Comparison of ENCODE assay signal across 40 cellular contexts in the genomic region with DNA sequence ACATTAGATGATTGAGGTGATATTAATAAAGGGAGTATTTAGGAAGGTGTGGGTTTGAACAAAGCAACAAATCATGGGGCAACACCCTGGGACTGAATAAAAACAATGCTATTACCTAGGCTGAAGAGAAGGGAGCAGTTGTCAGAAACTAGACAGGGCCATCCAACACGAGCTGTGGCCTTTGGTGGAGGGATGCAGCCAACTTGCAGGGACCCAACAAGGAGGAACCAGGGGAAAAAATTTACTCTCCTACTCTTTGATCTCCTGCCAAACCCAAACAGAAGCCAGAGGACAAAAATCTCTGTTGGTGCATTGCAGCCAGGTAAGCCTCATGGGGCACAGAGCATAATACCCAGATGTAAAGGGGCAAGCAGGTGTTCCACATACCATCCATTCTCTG. TPM values are rescaled to one million over a fixed set of nuclear protein-coding genes. Genes with fewer than 3 reads are reported as not detected.
"Had no signal": no experiment of that assay in that cellular context is flagged by ENCODE, and none has a peak within 500 bp of the region (broad histone marks: within the 10 kb centered on the region; RNA-seq: fewer than 3 reads in every experiment).

No MANE protein-coding gene starts in this region.

- H3K4me1 Mint-ChIP-seq: activated CD4-positive, alpha-beta memory T cell treated with anti-CD3 and anti-CD28 coated beads, Interleukin-2, amount 10 ng/mL, durations not matched to agents 7 days and 5 days; activated CD4-positive, alpha-beta T cell treated with anti-CD3 and anti-CD28 coated beads for 36 hours; activated CD4-positive, alpha-beta T cell treated with anti-CD3 and anti-CD28 coated beads, Interleukin-2, amount 10 ng/mL, durations not matched to agents 7 days and 5 days; activated CD8-positive, alpha-beta memory T cell treated with anti-CD3 and anti-CD28 coated beads, Interleukin-2, amount 10 ng/mL, durations not matched to agents 7 days and 5 days; activated naive CD4-positive, alpha-beta T cell treated with anti-CD3 and anti-CD28 coated beads, Interleukin-2, amount 10 ng/mL, durations not matched to agents 7 days and 5 days; activated naive CD4-positive, alpha-beta T cell treated with anti-CD3 and anti-CD28 coated beads, Interleukin-2, amount 50 U/mL, for 24 hours; activated naive CD8-positive, alpha-beta T cell treated with anti-CD3 and anti-CD28 coated beads, Interleukin-2, amount 10 ng/mL, durations not matched to agents 7 days and 5 days; activated naive CD8-positive, alpha-beta T cell treated with anti-CD3 and anti-CD28 coated beads, Interleukin-2, amount 50 U/mL, for 24 hours had no signal

- H3K9me3 ChIP-seq: body of pancreas, breast epithelium had no signal

- H3K36me3 ChIP-seq: brain microvascular endothelial cell, breast epithelium, WERI-Rb-1 had no signal

- H3K4me3 ChIP-seq: body of pancreas, breast epithelium had no signal

- DNase-seq: activated CD4-positive, alpha-beta memory T cell treated with anti-CD3 and anti-CD28 coated beads, Interleukin-2, amount 10 ng/mL, durations not matched to agents 7 days and 5 days; activated CD4-positive, alpha-beta T cell treated with anti-CD3 and anti-CD28 coated beads for 1 hour; activated CD4-positive, alpha-beta T cell treated with anti-CD3 and anti-CD28 coated beads for 36 hours; activated CD4-positive, alpha-beta T cell treated with anti-CD3 and anti-CD28 coated beads for 48 hours; activated CD4-positive, alpha-beta T cell treated with anti-CD3 and anti-CD28 coated beads, Interleukin-2, amount 10 ng/mL, durations not matched to agents 7 days and 5 days; activated CD4-positive, alpha-beta T cell treated with anti-CD3 and anti-CD28 coated beads, Interleukin-2, amount 50 U/mL, for 48 hours; activated CD4-positive, CD25-positive, alpha-beta regulatory T cell; activated CD8-positive, alpha-beta memory T cell treated with anti-CD3 and anti-CD28 coated beads for 24 hours; activated CD8-positive, alpha-beta memory T cell treated with anti-CD3 and anti-CD28 coated beads, Interleukin-2, amount 10 ng/mL, durations not matched to agents 7 days and 5 days; activated CD8-positive, alpha-beta memory T cell treated with anti-CD3 and anti-CD28 coated beads, Interleukin-2, amount 50 U/mL, for 48 hours; activated CD8-positive, alpha-beta T cell treated with anti-CD3 and anti-CD28 coated beads, Interleukin-2, amount 10 ng/mL, durations not matched to agents 7 days and 5 days; activated effector memory CD4-positive, alpha-beta T cell treated with Interleukin-2 at 50 U/mL for 16 hours; activated gamma-delta T cell; activated naive CD4-positive, alpha-beta T cell treated with anti-CD3 and anti-CD28 coated beads, Interleukin-2, amount 10 ng/mL, durations not matched to agents 7 days and 5 days; activated naive CD4-positive, alpha-beta T cell treated with Interleukin-2 at 50 U/mL for 16 hours; activated naive CD8-positive, alpha-beta T cell treated with anti-CD3 and anti-CD28 coated beads, Interleukin-2, amount 10 ng/mL, durations not matched to agents 7 days and 5 days; activated naive CD8-positive, alpha-beta T cell treated with anti-CD3 and anti-CD28 coated beads, Interleukin-2, amount 50 U/mL, for 24 hours; activated T-cell treated with anti-CD3 and anti-CD28 coated beads, Interleukin-2, amount 50 U/mL, for 24 hours; activated T-cell treated with anti-CD3 and anti-CD28 coated beads, Interleukin-2, amount 50 U/mL, for 48 hours; amniotic stem cell; aorta; body of pancreas; brain microvascular endothelial cell; central memory CD4-positive, alpha-beta T cell; SW 1271; T-helper 1 cell; T-helper 2 cell; T-helper 9 cell; WERI-Rb-1 had no signal

- ATAC-seq: activated CD4-positive, alpha-beta T cell treated with anti-CD3 and anti-CD28 coated beads for 36 hours; activated CD4-positive, CD25-positive, alpha-beta regulatory T cell treated with anti-CD3 and anti-CD28 coated beads, Interleukin-2, amount 50 U/mL, for 24 hours; activated CD8-positive, alpha-beta memory T cell treated with anti-CD3 and anti-CD28 coated beads, Interleukin-2, amount 10 ng/mL, durations not matched to agents 7 days and 5 days; activated CD8-positive, alpha-beta T cell treated with anti-CD3 and anti-CD28 coated beads, Interleukin-2, amount 10 ng/mL, durations not matched to agents 7 days and 5 days; activated naive CD8-positive, alpha-beta T cell treated with anti-CD3 and anti-CD28 coated beads, Interleukin-2, amount 50 U/mL, for 24 hours; body of pancreas; WTC11 had no signal

- H3K9me3 Mint-ChIP-seq: activated CD4-positive, alpha-beta memory T cell treated with anti-CD3 and anti-CD28 coated beads, Interleukin-2, amount 10 ng/mL, durations not matched to agents 7 days and 5 days; activated CD4-positive, alpha-beta T cell treated with anti-CD3 and anti-CD28 coated beads, Interleukin-2, amount 10 ng/mL, durations not matched to agents 7 days and 5 days; activated naive CD4-positive, alpha-beta T cell treated with anti-CD3 and anti-CD28 coated beads, Interleukin-2, amount 10 ng/mL, durations not matched to agents 7 days and 5 days; activated naive CD4-positive, alpha-beta T cell treated with anti-CD3 and anti-CD28 coated beads, Interleukin-2, amount 50 U/mL, for 24 hours; activated naive CD8-positive, alpha-beta T cell treated with anti-CD3 and anti-CD28 coated beads, Interleukin-2, amount 10 ng/mL, durations not matched to agents 7 days and 5 days; activated naive CD8-positive, alpha-beta T cell treated with anti-CD3 and anti-CD28 coated beads, Interleukin-2, amount 50 U/mL, for 24 hours; activated T-cell treated with anti-CD3 and anti-CD28 coated beads, Interleukin-2, amount 50 U/mL, for 24 hours; activated T-helper 2 cell treated with anti-CD3 and anti-CD28 coated beads, Interferon-gamma antibody, Interleukin-2, Interleukin-4, amounts not matched to agents 10 μg/mL and 5 μg/mL and 100 μg/mL, durations not matched to agents 14 hours and 24 hours and 36 hours; T-helper 1 cell treated with Interleukin-12 subunit alpha and Interleukin-12 subunit beta and Interleukin-4 antibody, amounts not matched to agents 30 μg/mL and 1 μg/mL, for 36 hours; T-helper 2 cell treated with Interferon-gamma antibody and Interleukin-4, amounts not matched to agents 5 μg/mL and 100 μg/mL, for 36 hours; WTC11 had no signal

- H3K36me3 Mint-ChIP-seq: activated CD8-positive, alpha-beta memory T cell treated with anti-CD3 and anti-CD28 coated beads, Interleukin-2, amount 10 ng/mL, durations not matched to agents 7 days and 5 days; activated naive CD4-positive, alpha-beta T cell treated with anti-CD3 and anti-CD28 coated beads, Interleukin-2, amount 10 ng/mL, durations not matched to agents 7 days and 5 days; activated naive CD4-positive, alpha-beta T cell treated with anti-CD3 and anti-CD28 coated beads, Interleukin-2, amount 50 U/mL, for 24 hours; activated naive CD8-positive, alpha-beta T cell; activated naive CD8-positive, alpha-beta T cell treated with anti-CD3 and anti-CD28 coated beads, Interleukin-2, amount 10 ng/mL, durations not matched to agents 7 days and 5 days; WTC11 had no signal

- H3K27me3 ChIP-seq: body of pancreas, brain microvascular endothelial cell, breast epithelium had no signal

- H3K4me1 ChIP-seq: body of pancreas, breast epithelium had no signal

- H3K4me3 Mint-ChIP-seq: activated CD4-positive, alpha-beta memory T cell treated with anti-CD3 and anti-CD28 coated beads, Interleukin-2, amount 10 ng/mL, durations not matched to agents 7 days and 5 days; activated CD4-positive, alpha-beta T cell treated with anti-CD3 and anti-CD28 coated beads for 36 hours; activated CD4-positive, alpha-beta T cell treated with anti-CD3 and anti-CD28 coated beads, Interleukin-2, amount 10 ng/mL, durations not matched to agents 7 days and 5 days; activated CD8-positive, alpha-beta memory T cell treated with anti-CD3 and anti-CD28 coated beads, Interleukin-2, amount 10 ng/mL, durations not matched to agents 7 days and 5 days; activated CD8-positive, alpha-beta T cell treated with anti-CD3 and anti-CD28 coated beads, Interleukin-2, amount 10 ng/mL, durations not matched to agents 7 days and 5 days; activated naive CD4-positive, alpha-beta T cell treated with anti-CD3 and anti-CD28 coated beads, Interleukin-2, amount 10 ng/mL, durations not matched to agents 7 days and 5 days; activated naive CD4-positive, alpha-beta T cell treated with anti-CD3 and anti-CD28 coated beads, Interleukin-2, amount 50 U/mL, for 24 hours; activated naive CD8-positive, alpha-beta T cell; activated naive CD8-positive, alpha-beta T cell treated with anti-CD3 and anti-CD28 coated beads, Interleukin-2, amount 10 ng/mL, durations not matched to agents 7 days and 5 days; activated naive CD8-positive, alpha-beta T cell treated with anti-CD3 and anti-CD28 coated beads, Interleukin-2, amount 50 U/mL, for 24 hours; activated T-cell treated with anti-CD3 and anti-CD28 coated beads, Interleukin-2, amount 50 U/mL, for 24 hours; T-helper 1 cell treated with Interleukin-12 subunit alpha and Interleukin-12 subunit beta and Interleukin-4 antibody, amounts not matched to agents 30 μg/mL and 1 μg/mL, for 36 hours; T-helper 2 cell treated with Interferon-gamma antibody and Interleukin-4, amounts not matched to agents 5 μg/mL and 100 μg/mL, for 36 hours; WTC11 had no signal

- H3K27ac ChIP-seq: body of pancreas, brain microvascular endothelial cell, breast epithelium, WERI-Rb-1 had no signal

- H3K27ac Mint-ChIP-seq: activated CD4-positive, alpha-beta memory T cell treated with anti-CD3 and anti-CD28 coated beads, Interleukin-2, amount 10 ng/mL, durations not matched to agents 7 days and 5 days; activated CD4-positive, alpha-beta T cell treated with anti-CD3 and anti-CD28 coated beads for 36 hours; activated CD4-positive, alpha-beta T cell treated with anti-CD3 and anti-CD28 coated beads, Interleukin-2, amount 10 ng/mL, durations not matched to agents 7 days and 5 days; activated CD8-positive, alpha-beta memory T cell treated with anti-CD3 and anti-CD28 coated beads, Interleukin-2, amount 10 ng/mL, durations not matched to agents 7 days and 5 days; activated CD8-positive, alpha-beta T cell treated with anti-CD3 and anti-CD28 coated beads, Interleukin-2, amount 10 ng/mL, durations not matched to agents 7 days and 5 days; activated naive CD4-positive, alpha-beta T cell treated with anti-CD3 and anti-CD28 coated beads, Interleukin-2, amount 10 ng/mL, durations not matched to agents 7 days and 5 days; activated naive CD4-positive, alpha-beta T cell treated with anti-CD3 and anti-CD28 coated beads, Interleukin-2, amount 50 U/mL, for 24 hours; activated naive CD8-positive, alpha-beta T cell; activated naive CD8-positive, alpha-beta T cell treated with anti-CD3 and anti-CD28 coated beads, Interleukin-2, amount 10 ng/mL, durations not matched to agents 7 days and 5 days; activated naive CD8-positive, alpha-beta T cell treated with anti-CD3 and anti-CD28 coated beads, Interleukin-2, amount 50 U/mL, for 24 hours; activated T-cell treated with anti-CD3 and anti-CD28 coated beads, Interleukin-2, amount 50 U/mL, for 24 hours; activated T-helper 2 cell treated with anti-CD3 and anti-CD28 coated beads, Interferon-gamma antibody, Interleukin-2, Interleukin-4, amounts not matched to agents 10 μg/mL and 5 μg/mL and 100 μg/mL, durations not matched to agents 14 hours and 24 hours and 36 hours; T-helper 1 cell treated with Interleukin-12 subunit alpha and Interleukin-12 subunit beta and Interleukin-4 antibody, amounts not matched to agents 30 μg/mL and 1 μg/mL, for 36 hours; T-helper 2 cell treated with Interferon-gamma antibody and Interleukin-4, amounts not matched to agents 5 μg/mL and 100 μg/mL, for 36 hours; WTC11 had no signal

RNA-seq across cellular contexts. Expression of a gene that starts 12.0 kb away (rescaled TPM):
- total RNA-seq: activated CD4-positive, alpha-beta memory T cell treated with anti-CD3 and anti-CD28 coated beads, Interleukin-2, amount 10 ng/mL, durations not matched to agents 7 days and 5 days; activated CD8-positive, alpha-beta T cell treated with anti-CD3 and anti-CD28 coated beads, Interleukin-2, amount 10 ng/mL, durations not matched to agents 7 days and 5 days; aorta; body of pancreas; cardiac septum; WTC11 had no signal
- polyA plus RNA-seq: aorta had no signal

RNA-seq across cellular contexts. Expression of a gene that starts 18.9 kb away (rescaled TPM):
- total RNA-seq: activated CD4-positive, alpha-beta memory T cell treated with anti-CD3 and anti-CD28 coated beads, Interleukin-2, amount 10 ng/mL, durations not matched to agents 7 days and 5 days; activated CD4-positive, alpha-beta T cell treated with anti-CD3 and anti-CD28 coated beads for 36 hours; activated CD4-positive, alpha-beta T cell treated with anti-CD3 and anti-CD28 coated beads, Interleukin-2, amount 10 ng/mL, durations not matched to agents 7 days and 5 days; activated CD8-positive, alpha-beta memory T cell treated with anti-CD3 and anti-CD28 coated beads, Interleukin-2, amount 10 ng/mL, durations not matched to agents 7 days and 5 days; activated CD8-positive, alpha-beta T cell treated with anti-CD3 and anti-CD28 coated beads, Interleukin-2, amount 10 ng/mL, durations not matched to agents 7 days and 5 days; activated naive CD8-positive, alpha-beta T cell treated with anti-CD3 and anti-CD28 coated beads, Interleukin-2, amount 10 ng/mL, durations not matched to agents 7 days and 5 days; activated T-helper 2 cell treated with anti-CD3 and anti-CD28 coated beads, Interferon-gamma antibody, Interleukin-2, Interleukin-4, amounts not matched to agents 10 μg/mL and 5 μg/mL and 100 μg/mL, durations not matched to agents 14 hours and 24 hours and 36 hours; aorta; astrocyte had no signal
- polyA plus RNA-seq: adipose tissue, aorta had no signal

RNA-seq across cellular contexts. Expression of a gene that starts 23.5 kb away (rescaled TPM):
- total RNA-seq: activated CD4-positive, alpha-beta memory T cell treated with anti-CD3 and anti-CD28 coated beads, Interleukin-2, amount 10 ng/mL, durations not matched to agents 7 days and 5 days; activated CD4-positive, alpha-beta T cell treated with anti-CD3 and anti-CD28 coated beads for 36 hours; activated CD4-positive, alpha-beta T cell treated with anti-CD3 and anti-CD28 coated beads, Interleukin-2, amount 10 ng/mL, durations not matched to agents 7 days and 5 days; activated CD8-positive, alpha-beta memory T cell treated with anti-CD3 and anti-CD28 coated beads, Interleukin-2, amount 10 ng/mL, durations not matched to agents 7 days and 5 days; activated CD8-positive, alpha-beta T cell treated with anti-CD3 and anti-CD28 coated beads, Interleukin-2, amount 10 ng/mL, durations not matched to agents 7 days and 5 days; activated naive CD8-positive, alpha-beta T cell treated with anti-CD3 and anti-CD28 coated beads, Interleukin-2, amount 10 ng/mL, durations not matched to agents 7 days and 5 days; activated T-helper 2 cell treated with anti-CD3 and anti-CD28 coated beads, Interferon-gamma antibody, Interleukin-2, Interleukin-4, amounts not matched to agents 10 μg/mL and 5 μg/mL and 100 μg/mL, durations not matched to agents 14 hours and 24 hours and 36 hours; aorta; astrocyte; body of pancreas; breast epithelium; cardiac septum; WTC11 had no signal
- polyA plus RNA-seq: adipose tissue had no signal
